In genomic region chr2:37323770-37324535, GRCh38 we compare ENCODE assay signal across 8 cellular contexts. TPM values are rescaled to one million over a fixed set of nuclear protein-coding genes. Genes with fewer than 3 reads are reported as not detected.
DNase-seq lines count a peak whose midpoint lies in the region; ATAC-seq and TF ChIP-seq lines count a peak whose summit lies in the region.

No MANE protein-coding gene starts in this region.

- H3K27ac Mint-ChIP-seq in GM23338: peak overlapping the region; percentile 94
- peak overlapping the region; percentile 86 to 94 for H3K27ac Mint-ChIP-seq in stimulated activated naive CD8-positive, alpha-beta T cell treated with anti-CD3 and anti-CD28 coated beads, Interleukin-15, amount 100 ng/mL, for 72 hours

- no peaks in the 10 kb centered on the region; the same call in 2 of the 3 replicates for H3K9me3 Mint-ChIP-seq in GM23338
- no peaks in the 10 kb centered on the region for H3K9me3 Mint-ChIP-seq in stimulated activated naive CD8-positive, alpha-beta T cell treated with anti-CD3 and anti-CD28 coated beads, Interleukin-15, amount 100 ng/mL, for 72 hours

- peak overlapping the region; percentile 91 for H3K4me3 ChIP-seq in GM23338
- H3K4me3 ChIP-seq in endocrine pancreas (ENCODE audit: control insufficient read depth, insufficient read depth, low read length): peak overlapping the region; percentile 85
- H3K4me3 ChIP-seq in mesodermal cell (ENCODE audit: extremely low read depth, insufficient read depth, low read length, poor library complexity, severe bottlenecking): peak overlapping the region; percentile 76

- peaks cover 26% of the 10 kb centered on the region for H3K4me1 Mint-ChIP-seq in GM23338
- H3K4me1 Mint-ChIP-seq in stimulated activated naive CD8-positive, alpha-beta T cell treated with anti-CD3 and anti-CD28 coated beads, Interleukin-15, amount 100 ng/mL, for 72 hours: peaks cover 38% of the 10 kb centered on the region

- peaks cover 11% of the 10 kb centered on the region for H3F3A ChIP-seq in GM23338 (replicated peaks; ENCODE audit: low read depth)

- peaks cover 51% of the 10 kb centered on the region for H3K79me2 ChIP-seq in GM23338 (replicated peaks; ENCODE audit: insufficient read depth)

- peaks cover 12% of the 10 kb centered on the region; the same call in 1 of the 2 replicates for H4K20me1 ChIP-seq in GM23338 (replicated peaks; ENCODE audit: insufficient read depth)

- ATAC-seq in GM23338: peak; percentile 64
- peak; percentile 49 for ATAC-seq in stimulated activated naive CD8-positive, alpha-beta T cell treated with anti-CD3 and anti-CD28 coated beads, Interleukin-15, amount 100 ng/mL, for 72 hours

- H3K4me3 Mint-ChIP-seq in GM23338: peak overlapping the region; percentile 92
- H3K4me3 Mint-ChIP-seq in stimulated activated naive CD8-positive, alpha-beta T cell treated with anti-CD3 and anti-CD28 coated beads, Interleukin-15, amount 100 ng/mL, for 72 hours: peak overlapping the region; percentile 89

- peaks cover 3% of the 10 kb centered on the region; the same call in 1 of the 2 replicates for H3K36me3 ChIP-seq in GM23338 (ENCODE audit: insufficient read depth)
- no peaks in the 10 kb centered on the region for H3K36me3 ChIP-seq in endocrine pancreas (ENCODE audit: control insufficient read depth, insufficient read depth, low read length)
- H3K36me3 ChIP-seq in mesodermal cell (ENCODE audit: control insufficient read depth, insufficient read depth, low read length): no peaks in the 10 kb centered on the region

- TF ChIP-seq CTCF in GM23338 (conservative IDR thresholded peaks at IDR 0.05; ENCODE audit: low read depth in 2 of 2): no peak

- H3K27me3 Mint-ChIP-seq in GM23338 (ENCODE audit: insufficient read depth, low read depth, poor library complexity): peaks cover 20% of the 10 kb centered on the region
- H3K27me3 Mint-ChIP-seq in stimulated activated naive CD8-positive, alpha-beta T cell treated with anti-CD3 and anti-CD28 coated beads, Interleukin-15, amount 100 ng/mL, for 72 hours: peaks cover 30% of the 10 kb centered on the region

- peak overlapping the region; percentile 91 for H2AFZ ChIP-seq in GM23338

- peaks cover 27% of the 10 kb centered on the region for H3K4me1 ChIP-seq in GM23338 (ENCODE audit: insufficient read depth)
- H3K4me1 ChIP-seq in endocrine pancreas (ENCODE audit: control insufficient read depth, insufficient read depth, low read length): peaks cover 20% of the 10 kb centered on the region
- H3K4me1 ChIP-seq in mesodermal cell (ENCODE audit: control insufficient read depth, insufficient read depth, low read length, poor library complexity, severe bottlenecking): peaks cover 16% of the 10 kb centered on the region

- no peaks in the 10 kb centered on the region for H3K9me2 ChIP-seq in GM23338 (ENCODE audit: insufficient read depth)

- H3K27ac ChIP-seq in GM23338 (ENCODE audit: low read depth) (peak overlapping the region; percentile 64; the same call in 1 of the 2 replicates), mesodermal cell (ENCODE audit: low read depth, low read length, severe bottlenecking) (peak overlapping the region; percentile 84)

- H3K9ac ChIP-seq in endocrine pancreas (ENCODE audit: control insufficient read depth, insufficient read depth, low read length): peak overlapping the region; percentile 99

- peaks cover 9% of the 10 kb centered on the region; the same call in 1 of the 3 replicates for H3K36me3 Mint-ChIP-seq in GM23338 (ENCODE audit: low read depth)

- H3K9me3 ChIP-seq in endocrine pancreas (ENCODE audit: control insufficient read depth, low read length) (no peaks in the 10 kb centered on the region), mesodermal cell (ENCODE audit: control insufficient read depth, low read length) (no peaks in the 10 kb centered on the region)

- DNase-seq in ELR (ENCODE audit: low read depth) (peak; percentile 52), GM23338 (ENCODE audit: low spot score) (peak; percentile 68), LoVo (ENCODE audit: low spot score) (peak; percentile 18), amniotic stem cell (lab: John Stamatoyannopoulos, UW) (no peak)
- DNase-seq in activated CD4-positive, alpha-beta T cell treated with anti-CD3 and anti-CD28 coated beads, Interleukin-2, amount 50 U/mL, for 4 hours: peak; percentile 21 to 25
- DNase-seq in stimulated activated naive CD8-positive, alpha-beta T cell treated with anti-CD3 and anti-CD28 coated beads, Interleukin-15, amount 100 ng/mL, for 72 hours: peak; percentile 36 to 49

- peak overlapping the region; percentile 92 for H3K4me2 ChIP-seq in GM23338

- WGBS in mesodermal cell (ENCODE audit: insufficient coverage in 2 of 2), 2 experiments: 1% methylated on average over 31 to 35 of the region's 62 CpGs

- peaks cover 24% of the 10 kb centered on the region for H3K27me3 ChIP-seq in GM23338 (ENCODE audit: insufficient read depth)
- H3K27me3 ChIP-seq in endocrine pancreas (ENCODE audit: control insufficient read depth, insufficient read depth, low read length): no peaks in the 10 kb centered on the region

TF ChIP-seq in GM23338, 12 proteins besides CTCF, POLR2A, EP300 and RAD21 (continues in another document):
- TF ChIP-seq EZH2 (IDR thresholded peaks at IDR 0.05; ENCODE audit: low read depth, unreplicated experiment): no peak
- TF ChIP-seq STAT1 (IDR thresholded peaks at IDR 0.05; ENCODE audit: unreplicated experiment): no peak
- no peak for TF ChIP-seq JUNB (IDR thresholded peaks at IDR 0.05; ENCODE audit: unreplicated experiment)
- TF ChIP-seq ZNF114 (CRISPR knock-in tag; IDR thresholded peaks at IDR 0.05): no peak
- no peak for TF ChIP-seq POLR2AphosphoS5 (IDR thresholded peaks at IDR 0.05; ENCODE audit: low read depth)
- no peak for TF ChIP-seq NANOG (IDR thresholded peaks at IDR 0.05; ENCODE audit: borderline replicate concordance)
- no peak for TF ChIP-seq REST (IDR thresholded peaks at IDR 0.05; ENCODE audit: unreplicated experiment)
- no peak for TF ChIP-seq ETS1 (IDR thresholded peaks at IDR 0.05)

RNA-seq across cellular contexts. Expression of gene PRKD3, which starts 0.7 kb away (rescaled TPM):
- total RNA-seq in GM23338 (2014; rRNA removed; shearing (Covaris generic)): 50.9 and 77.0 TPM in 2 replicates
- polyA plus RNA-seq in GM23338 (2016; fragmentation: Nextera tagmentation; extraction: Ambion mirVana): 58.9 and 59.7 TPM in 2 replicates
- polyA plus RNA-seq in mesodermal cell (2013, experiment 1 of 2): 47.4 TPM
- polyA plus RNA-seq in mesodermal cell (2013, experiment 2 of 2): 42.2 TPM

RNA-seq across cellular contexts. Expression of gene QPCT, which starts 20.5 kb away (rescaled TPM):
- 13.2 and 16.5 TPM in 2 replicates for total RNA-seq in GM23338 (2014; rRNA removed; shearing (Covaris generic))
- 12.1 and 13.2 TPM in 2 replicates for polyA plus RNA-seq in GM23338 (2016; fragmentation: Nextera tagmentation; extraction: Ambion mirVana)
- polyA plus RNA-seq in mesodermal cell (2013, experiment 1 of 2): 38.3 TPM
- polyA plus RNA-seq in mesodermal cell (2013, experiment 2 of 2): 31.8 TPM
